In the genomic region with DNA sequence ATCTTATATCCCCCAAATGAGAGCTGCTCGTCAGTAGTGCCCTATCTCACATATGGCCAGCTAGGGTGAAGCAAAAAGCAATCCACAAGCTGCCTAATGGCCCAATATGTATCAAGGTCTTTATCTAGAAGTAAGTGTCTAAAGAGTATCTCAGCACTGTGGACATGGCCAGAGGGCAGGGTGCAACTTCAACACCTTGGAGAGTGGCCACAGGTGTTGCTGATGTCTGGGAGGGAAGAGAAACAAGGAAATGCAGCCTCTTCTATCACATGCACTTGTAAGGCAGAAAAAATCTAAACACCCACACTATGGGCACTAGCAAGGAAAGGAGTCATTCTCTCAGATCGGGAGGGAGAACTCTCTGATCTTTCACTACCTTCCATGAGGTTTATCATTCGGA, we compare ENCODE assay signal across 37 cellular contexts.
"Had no signal": no experiment of that assay in that cellular context is flagged by ENCODE, and none has a peak within 500 bp of the region (broad histone marks: within the 10 kb centered on the region; RNA-seq: fewer than 3 reads in every experiment).

No MANE protein-coding gene starts in this region.

- H3K36me3 ChIP-seq: adrenal gland, WERI-Rb-1 had no signal

- H3K27ac ChIP-seq: adrenal gland, body of pancreas, epithelial cell of prostate, WERI-Rb-1 had no signal

- H3K9me3 ChIP-seq: adrenal gland, body of pancreas had no signal

- H3K4me3 ChIP-seq: adrenal gland, body of pancreas had no signal

- H3K9me3 Mint-ChIP-seq: activated B cell treated with CpG ODN at 0.5 μM for 24 hours; activated CD8-positive, alpha-beta T cell treated with anti-CD3 and anti-CD28 coated beads for 36 hours; activated naive CD4-positive, alpha-beta T cell treated with anti-CD3 and anti-CD28 coated beads for 36 hours; activated naive CD4-positive, alpha-beta T cell treated with anti-CD3 and anti-CD28 coated beads, Interleukin-2, amount 50 U/mL, for 24 hours; activated naive CD8-positive, alpha-beta T cell treated with anti-CD3 and anti-CD28 coated beads for 36 hours; activated naive CD8-positive, alpha-beta T cell treated with anti-CD3 and anti-CD28 coated beads, Interleukin-2, amount 50 U/mL, for 24 hours; activated T-helper 1 cell treated with anti-CD3 and anti-CD28 coated beads, Interleukin-12 subunit alpha, Interleukin-12 subunit beta, Interleukin-2, Interleukin-4 antibody, amounts not matched to agents 30 ng/mL and 10 ng/mL and 1 ng/mL, durations not matched to agents 14 hours and 24 hours and 36 hours; activated T-helper 2 cell treated with anti-CD3 and anti-CD28 coated beads, Interferon-gamma antibody, Interleukin-2, Interleukin-4, amounts not matched to agents 10 μg/mL and 5 μg/mL and 100 μg/mL, durations not matched to agents 14 hours and 24 hours and 36 hours; effector memory CD8-positive, alpha-beta T cell; T-helper 2 cell treated with Interferon-gamma antibody and Interleukin-4, amounts not matched to agents 5 μg/mL and 100 μg/mL, for 36 hours had no signal

- ATAC-seq: activated CD4-positive, CD25-positive, alpha-beta regulatory T cell treated with anti-CD3 and anti-CD28 coated beads, Interleukin-2, amount 50 U/mL, for 24 hours; activated CD8-positive, alpha-beta T cell treated with anti-CD3 and anti-CD28 coated beads for 36 hours; activated naive CD8-positive, alpha-beta T cell treated with anti-CD3 and anti-CD28 coated beads, Interleukin-2, amount 50 U/mL, for 24 hours; body of pancreas; effector memory CD8-positive, alpha-beta T cell; T-helper 17 cell had no signal

- H3K27ac Mint-ChIP-seq: activated B cell treated with CpG ODN at 0.5 μM for 24 hours; activated CD8-positive, alpha-beta T cell treated with anti-CD3 and anti-CD28 coated beads for 36 hours; activated naive CD4-positive, alpha-beta T cell treated with anti-CD3 and anti-CD28 coated beads for 36 hours; activated naive CD4-positive, alpha-beta T cell treated with anti-CD3 and anti-CD28 coated beads, Interleukin-2, amount 50 U/mL, for 24 hours; activated naive CD8-positive, alpha-beta T cell treated with anti-CD3 and anti-CD28 coated beads for 36 hours; activated naive CD8-positive, alpha-beta T cell treated with anti-CD3 and anti-CD28 coated beads, Interleukin-2, amount 50 U/mL, for 24 hours; activated T-helper 1 cell treated with anti-CD3 and anti-CD28 coated beads, Interleukin-12 subunit alpha, Interleukin-12 subunit beta, Interleukin-2, Interleukin-4 antibody, amounts not matched to agents 30 ng/mL and 10 ng/mL and 1 ng/mL, durations not matched to agents 14 hours and 24 hours and 36 hours; activated T-helper 2 cell treated with anti-CD3 and anti-CD28 coated beads, Interferon-gamma antibody, Interleukin-2, Interleukin-4, amounts not matched to agents 10 μg/mL and 5 μg/mL and 100 μg/mL, durations not matched to agents 14 hours and 24 hours and 36 hours; effector memory CD8-positive, alpha-beta T cell; T-helper 17 cell; T-helper 2 cell treated with Interferon-gamma antibody and Interleukin-4, amounts not matched to agents 5 μg/mL and 100 μg/mL, for 36 hours had no signal

- DNase-seq: activated B cell treated with CpG ODN at 0.5 μM for 24 hours; activated CD4-positive, alpha-beta T cell treated with anti-CD3 and anti-CD28 coated beads for 48 hours; activated CD4-positive, alpha-beta T cell treated with anti-CD3 and anti-CD28 coated beads, Interleukin-2, amount 50 U/mL, for 1 hour; activated CD4-positive, alpha-beta T cell treated with anti-CD3 and anti-CD28 coated beads, Interleukin-2, amount 50 U/mL, for 48 hours; activated CD8-positive, alpha-beta memory T cell treated with anti-CD3 and anti-CD28 coated beads for 24 hours; activated CD8-positive, alpha-beta T cell treated with anti-CD3 and anti-CD28 coated beads for 36 hours; activated effector memory CD4-positive, alpha-beta T cell treated with anti-CD3 and anti-CD28 coated beads, Interleukin-2, amount 50 U/mL, for 16 hours; activated naive CD4-positive, alpha-beta T cell treated with anti-CD3 and anti-CD28 coated beads for 36 hours; activated naive CD8-positive, alpha-beta T cell treated with anti-CD3 and anti-CD28 coated beads for 36 hours; activated naive CD8-positive, alpha-beta T cell treated with anti-CD3 and anti-CD28 coated beads, Interleukin-2, amount 50 U/mL, for 24 hours; activated T-cell treated with anti-CD3 and anti-CD28 coated beads, Interleukin-2, amount 50 U/mL, for 1 hour; activated T-cell treated with anti-CD3 and anti-CD28 coated beads, Interleukin-2, amount 50 U/mL, for 48 hours; adrenal gland; amygdala; aorta; body of pancreas; caudate nucleus; cortex of kidney; dermis blood vessel endothelial cell; effector CD4-positive, alpha-beta T cell; effector memory CD8-positive, alpha-beta T cell; foreskin fibroblast; head of caudate nucleus; T-helper 1 cell; T-helper 17 cell; T1000; WERI-Rb-1 had no signal

- H3K4me1 Mint-ChIP-seq: activated naive CD4-positive, alpha-beta T cell treated with anti-CD3 and anti-CD28 coated beads, Interleukin-2, amount 50 U/mL, for 24 hours; activated naive CD8-positive, alpha-beta T cell treated with anti-CD3 and anti-CD28 coated beads for 36 hours; activated naive CD8-positive, alpha-beta T cell treated with anti-CD3 and anti-CD28 coated beads, Interleukin-2, amount 50 U/mL, for 24 hours had no signal

- H3K27me3 ChIP-seq: adrenal gland, body of pancreas had no signal

- H3K4me3 Mint-ChIP-seq: activated B cell treated with CpG ODN at 0.5 μM for 24 hours; activated CD8-positive, alpha-beta T cell treated with anti-CD3 and anti-CD28 coated beads for 36 hours; activated naive CD4-positive, alpha-beta T cell treated with anti-CD3 and anti-CD28 coated beads for 36 hours; activated naive CD4-positive, alpha-beta T cell treated with anti-CD3 and anti-CD28 coated beads, Interleukin-2, amount 50 U/mL, for 24 hours; activated naive CD8-positive, alpha-beta T cell treated with anti-CD3 and anti-CD28 coated beads for 36 hours; activated naive CD8-positive, alpha-beta T cell treated with anti-CD3 and anti-CD28 coated beads, Interleukin-2, amount 50 U/mL, for 24 hours; activated T-helper 1 cell treated with anti-CD3 and anti-CD28 coated beads, Interleukin-12 subunit alpha, Interleukin-12 subunit beta, Interleukin-2, Interleukin-4 antibody, amounts not matched to agents 30 ng/mL and 10 ng/mL and 1 ng/mL, durations not matched to agents 14 hours and 24 hours and 36 hours; effector memory CD8-positive, alpha-beta T cell; T-helper 17 cell; T-helper 2 cell treated with Interferon-gamma antibody and Interleukin-4, amounts not matched to agents 5 μg/mL and 100 μg/mL, for 36 hours had no signal

- H3K4me1 ChIP-seq: adrenal gland, body of pancreas had no signal

- FAIRE-seq: colon, endometrium, endothelial cell of umbilical vein, frontal cortex had no signal
